1 cellular context compared by ENCODE assay signal in the genomic region with DNA sequence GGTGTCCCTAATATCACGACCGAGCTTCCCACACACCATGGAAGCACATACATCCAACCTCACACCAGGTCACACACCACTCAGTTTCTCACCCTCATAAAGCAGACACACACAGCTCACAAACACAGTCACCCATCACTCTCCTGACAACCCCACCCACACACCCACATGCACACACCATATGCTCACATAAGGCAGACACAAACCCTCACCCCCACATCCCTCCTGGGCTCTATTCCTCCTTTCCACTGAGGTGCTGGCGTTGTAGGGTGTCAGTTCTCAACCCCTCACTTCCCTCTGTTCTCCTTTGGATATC.
TF ChIP-seq lines count a peak whose summit lies in the region.

No MANE protein-coding gene starts in this region.

TF ChIP-seq in H1, 55 proteins besides CTCF, POLR2A, EP300 and RAD21 (continued from another document):
- TF ChIP-seq, protein P1, sequence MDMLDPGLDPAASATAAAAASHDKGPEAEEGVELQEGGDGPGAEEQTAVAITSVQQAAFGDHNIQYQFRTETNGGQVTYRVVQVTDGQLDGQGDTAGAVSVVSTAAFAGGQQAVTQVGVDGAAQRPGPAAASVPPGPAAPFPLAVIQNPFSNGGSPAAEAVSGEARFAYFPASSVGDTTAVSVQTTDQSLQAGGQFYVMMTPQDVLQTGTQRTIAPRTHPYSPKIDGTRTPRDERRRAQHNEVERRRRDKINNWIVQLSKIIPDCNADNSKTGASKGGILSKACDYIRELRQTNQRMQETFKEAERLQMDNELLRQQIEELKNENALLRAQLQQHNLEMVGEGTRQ (IDR thresholded peaks at IDR 0.05; ENCODE audit: low read length): no peak
- TF ChIP-seq EZH2 (IDR thresholded peaks at IDR 0.05; ENCODE audit: low read depth, low read length, severe bottlenecking) (no peak), JUND (IDR thresholded peaks at IDR 0.05; ENCODE audit: low read length) (no peak), NANOG (IDR thresholded peaks at IDR 0.05; ENCODE audit: insufficient read depth, low read depth, low read length, poor library complexity, severe bottlenecking) (no peak), BACH1 (IDR thresholded peaks at IDR 0.05; ENCODE audit: low read length) (no peak), TEAD4 (IDR thresholded peaks at IDR 0.05; ENCODE audit: low read depth, low read length) (no peak), EGR1 (IDR thresholded peaks at IDR 0.05; ENCODE audit: borderline replicate concordance, low read depth, low read length) (no peak)
- TF ChIP-seq, protein P2, sequence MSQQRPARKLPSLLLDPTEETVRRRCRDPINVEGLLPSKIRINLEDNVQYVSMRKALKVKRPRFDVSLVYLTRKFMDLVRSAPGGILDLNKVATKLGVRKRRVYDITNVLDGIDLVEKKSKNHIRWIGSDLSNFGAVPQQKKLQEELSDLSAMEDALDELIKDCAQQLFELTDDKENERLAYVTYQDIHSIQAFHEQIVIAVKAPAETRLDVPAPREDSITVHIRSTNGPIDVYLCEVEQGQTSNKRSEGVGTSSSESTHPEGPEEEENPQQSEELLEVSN (IDR thresholded peaks at IDR 0.05): no peak
